In genomic region chr6:34531580-34532201, GRCh38 we compare ENCODE assay signal across 11 cellular contexts. TPM values are rescaled to one million over a fixed set of nuclear protein-coding genes. Genes with fewer than 3 reads are reported as not detected.
DNase-seq lines count a peak whose midpoint lies in the region; FAIRE-seq and TF ChIP-seq lines count a peak whose summit lies in the region.
"Had no signal": no experiment of that assay in that cellular context is flagged by ENCODE, and none has a peak within 500 bp of the region (broad histone marks: within the 10 kb centered on the region; RNA-seq: fewer than 3 reads in every experiment).

No MANE protein-coding gene starts in this region.

- H3K27me3 Mint-ChIP-seq in activated CD4-positive, alpha-beta T cell treated with anti-CD3 and anti-CD28 coated beads, Interleukin-2, amount 10 ng/mL, durations not matched to agents 24 days and 14 days, result peaks cover 2% of the 10 kb centered on the region

- no peaks in the 10 kb centered on the region for H3K4me1 Mint-ChIP-seq in activated CD4-positive, alpha-beta T cell treated with anti-CD3 and anti-CD28 coated beads, Interleukin-2, amount 10 ng/mL, durations not matched to agents 24 days and 14 days

- H3K36me3 ChIP-seq in bronchial epithelial cell (ENCODE audit: control insufficient read depth, insufficient read depth, low read length), result no peaks in the 10 kb centered on the region
- H3K36me3 ChIP-seq: BLaER1 treated with 17β-estradiol and CSF1 and Interleukin-3, amounts not matched to agents 10 nM and 100 nM had no signal

- no peak overlapping the region for H3K4me3 ChIP-seq in bronchial epithelial cell (ENCODE audit: low read depth, low read length)
- H3K4me3 ChIP-seq: BLaER1 treated with 17β-estradiol and CSF1 and Interleukin-3, amounts not matched to agents 10 nM and 100 nM had no signal

- no peak for TF ChIP-seq CTCF in bronchial epithelial cell (IDR thresholded peaks at IDR 0.05; ENCODE audit: insufficient read depth, low read length, severe bottlenecking)

- no peak for FAIRE-seq in bronchial epithelial cell (lab: Jason Lieb, UNC)

- no peak overlapping the region for H3K27ac Mint-ChIP-seq in activated CD4-positive, alpha-beta T cell treated with anti-CD3 and anti-CD28 coated beads, Interleukin-2, amount 10 ng/mL, durations not matched to agents 24 days and 14 days

- peak; percentile 9 for DNase-seq in activated CD4-positive, alpha-beta T cell treated with anti-CD3 and anti-CD28 coated beads, Interleukin-2, amount 50 U/mL, for 1 hour
- no peak for DNase-seq in activated CD4-positive, alpha-beta T cell treated with anti-CD3 and anti-CD28 coated beads, Interleukin-2, amount 10 ng/mL, durations not matched to agents 24 days and 14 days
- DNase-seq in bronchial epithelial cell (ENCODE audit: low read depth) (peak; percentile 35), islet precursor cell (peak; percentile 78), superior temporal gyrus (ENCODE audit: extremely low spot score) (peak; percentile 56), NCI-H2171 (lab: John Stamatoyannopoulos, UW) (no peak), NCI-H69 (lab: John Stamatoyannopoulos, UW) (no peak), SKM-1 (lab: John Stamatoyannopoulos, UW; ENCODE audit: unreplicated experiment) (no peak)
- DNase-seq: kidney glomerular epithelial cell, NCI-H1092 had no signal

- H3K27me3 ChIP-seq in bronchial epithelial cell (ENCODE audit: control insufficient read depth, insufficient read depth, low read length), result no peaks in the 10 kb centered on the region
- H3K27me3 ChIP-seq: BLaER1 treated with 17β-estradiol and CSF1 and Interleukin-3, amounts not matched to agents 10 nM and 100 nM had no signal

- intact Hi-C loops in activated CD4-positive, alpha-beta T cell treated with anti-CD3 and anti-CD28 coated beads, Interleukin-2, amount 10 ng/mL, durations not matched to agents 24 days and 14 days (cut with micrococcal nuclease), result no loop called here

- no peaks in the 10 kb centered on the region for H3K36me3 Mint-ChIP-seq in activated CD4-positive, alpha-beta T cell treated with anti-CD3 and anti-CD28 coated beads, Interleukin-2, amount 10 ng/mL, durations not matched to agents 24 days and 14 days (ENCODE audit: low read depth)

- no peaks in the 10 kb centered on the region for H3K9me3 Mint-ChIP-seq in activated CD4-positive, alpha-beta T cell treated with anti-CD3 and anti-CD28 coated beads, Interleukin-2, amount 10 ng/mL, durations not matched to agents 24 days and 14 days

- H3K4me3 Mint-ChIP-seq in activated CD4-positive, alpha-beta T cell treated with anti-CD3 and anti-CD28 coated beads, Interleukin-2, amount 10 ng/mL, durations not matched to agents 24 days and 14 days, result no peak overlapping the region

RNA-seq across cellular contexts. Expression of gene SPDEF, which starts 24.4 kb away (rescaled TPM):
- not detected in 2 replicates for total RNA-seq in activated CD4-positive, alpha-beta T cell treated with anti-CD3 and anti-CD28 coated beads, Interleukin-2, amount 10 ng/mL, durations not matched to agents 24 days and 14 days
- total RNA-seq in bronchial epithelial cell, result 2.4 and 5.0 TPM in 2 replicates

Comparison
In these comparisons a context has a peak if more than half of its experiments do, and no peak if none do; other contexts are left out.
1. DNase-seq: peak in activated CD4-positive, alpha-beta T cell treated with anti-CD3 and anti-CD28 coated beads, Interleukin-2, amount 50 U/mL, for 1 hour (single experiment), bronchial epithelial cell (single experiment), islet precursor cell (single experiment) and superior temporal gyrus (single experiment); none in activated CD4-positive, alpha-beta T cell treated with anti-CD3 and anti-CD28 coated beads, Interleukin-2, amount 10 ng/mL, durations not matched to agents 24 days and 14 days (single experiment), NCI-H2171 (single experiment), NCI-H69 (single experiment) and SKM-1 (single experiment).